ENCODE assay signal across 2 cellular contexts in genomic region chr1:228267962-228268890, GRCh38.
A peak's percentile ranks its signal among the peaks of the same experiment; 100 is the strongest.
TF ChIP-seq lines count a peak whose summit lies in the region.

No MANE protein-coding gene starts in this region.

TF ChIP-seq in GM23338, 12 proteins besides CTCF, POLR2A, EP300 and RAD21:
- no peak for TF ChIP-seq EZH2phosphoT487 (IDR thresholded peaks at IDR 0.05; ENCODE audit: unreplicated experiment)
- no peak for TF ChIP-seq ZNF331 (CRISPR knock-in tag; IDR thresholded peaks at IDR 0.05; ENCODE audit: low read depth)
- TF ChIP-seq CREB1 (CRISPR knock-in tag; IDR thresholded peaks at IDR 0.05; ENCODE audit: low read depth) = no peak
- no peak for TF ChIP-seq JUNB (IDR thresholded peaks at IDR 0.05; ENCODE audit: unreplicated experiment)
- TF ChIP-seq ZNF114 (CRISPR knock-in tag; IDR thresholded peaks at IDR 0.05) = no peak

TF ChIP-seq in K562, 482 proteins besides CTCF, POLR2A, EP300 and RAD21:
- TF ChIP-seq MEIS2 (IDR thresholded peaks at IDR 0.05; ENCODE audit: partially characterized antibody) = peak; percentile 47
- peak; percentile 11 for TF ChIP-seq CTCFL (IDR thresholded peaks at IDR 0.05; ENCODE audit: borderline replicate concordance, insufficient read depth, low read depth, low read length, poor library complexity, severe bottlenecking)
- TF ChIP-seq ETV5 (CRISPR knock-in tag; IDR thresholded peaks at IDR 0.05; ENCODE audit: low read depth) = no peak
- no peak for TF ChIP-seq POU5F1 (IDR thresholded peaks at IDR 0.05; ENCODE audit: borderline replicate concordance, low read depth, low read length, partially characterized antibody)
- 0 out of 2 replicates have a peak, but pooled peaks have one; percentile 18 for TF ChIP-seq JUN (IDR thresholded peaks at IDR 0.05; ENCODE audit: borderline replicate concordance, low read depth, low read length)
- TF ChIP-seq JUN (CRISPR knock-in tag; IDR thresholded peaks at IDR 0.05; ENCODE audit: borderline replicate concordance) = no peak
- TF ChIP-seq ATF1 (CRISPR knock-in tag; IDR thresholded peaks at IDR 0.05) = no peak
- TF ChIP-seq ATF1 (tag; IDR thresholded peaks at IDR 0.05) = peak; percentile 52; the same call in 1 of the 2 replicates
- 0 out of 2 replicates have a peak, but pooled peaks have one; percentile 4 for TF ChIP-seq NFE2 (IDR thresholded peaks at IDR 0.05; ENCODE audit: low read depth)
- TF ChIP-seq MGA (IDR thresholded peaks at IDR 0.05) = 0 out of 2 replicates have a peak, but pooled peaks have one; percentile 25
- TF ChIP-seq ZNF12 (CRISPR knock-in tag; IDR thresholded peaks at IDR 0.05) = no peak
- TF ChIP-seq CREM (IDR thresholded peaks at IDR 0.05; ENCODE audit: low read depth) = peak; percentile 66
- TF ChIP-seq PKNOX1 (IDR thresholded peaks at IDR 0.05) = peak; percentile 77
- no peak for TF ChIP-seq GATAD2A (IDR thresholded peaks at IDR 0.05)
- peak; percentile 44; the same call in 1 of the 2 replicates for TF ChIP-seq RBFOX2 (IDR thresholded peaks at IDR 0.05; ENCODE audit: low read depth, low read length)
- TF ChIP-seq ATF7 (IDR thresholded peaks at IDR 0.05) = peak; percentile 92
- 0 out of 2 replicates have a peak, but pooled peaks have one; percentile 16 for TF ChIP-seq CEBPG (CRISPR knock-in tag; IDR thresholded peaks at IDR 0.05)
- no peak for TF ChIP-seq CEBPG (tag; conservative IDR thresholded peaks at IDR 0.05 in 1 of 2, IDR thresholded peaks at IDR 0.05 in 1 of 2)
- TF ChIP-seq POLR2G (IDR thresholded peaks at IDR 0.05; ENCODE audit: low read depth, low read length) = peak; percentile 38; the same call in 1 of the 2 replicates
- TF ChIP-seq SMC3 (conservative IDR thresholded peaks at IDR 0.05; ENCODE audit: insufficient read depth, low read depth, low read length) = 0 out of 2 replicates have a peak, but pooled peaks have one; percentile 21
- peak; percentile 83 for TF ChIP-seq JUND (IDR thresholded peaks at IDR 0.05; ENCODE audit: borderline replicate concordance, low read depth, low read length)
- peak; percentile 80; the same call in 1 of the 3 replicates for TF ChIP-seq JUND (tag; IDR thresholded peaks at IDR 0.05; ENCODE audit: borderline replicate concordance, low read depth, low read length)
- no peak for TF ChIP-seq TFAM (CRISPR knock-in tag; conservative IDR thresholded peaks at IDR 0.05)
- TF ChIP-seq ATF3 (IDR thresholded peaks at IDR 0.05) = peak; percentile 70
- no peak for TF ChIP-seq ATF3 (CRISPR knock-in tag; conservative IDR thresholded peaks at IDR 0.05)
- TF ChIP-seq VEZF1 (CRISPR knock-in tag; IDR thresholded peaks at IDR 0.05) = no peak
- 0 out of 2 replicates have a peak, but pooled peaks have one; percentile 2 for TF ChIP-seq ZNF592 (IDR thresholded peaks at IDR 0.05)
TF ChIP-seq in K562: peak in this region for 16.
